ENCODE assay signal across 10 cellular contexts in genomic region chr10:112202561-112203241, GRCh38. TPM values are rescaled to one million over a fixed set of nuclear protein-coding genes. Genes with fewer than 3 reads are reported as not detected.
A peak's percentile ranks its signal among the peaks of the same experiment; 100 is the strongest.
DNase-seq lines count a peak whose midpoint lies in the region; ATAC-seq and TF ChIP-seq lines count a peak whose summit lies in the region.
"Had no signal": no experiment of that assay in that cellular context is flagged by ENCODE, and none has a peak within 500 bp of the region (broad histone marks: within the 10 kb centered on the region; RNA-seq: fewer than 3 reads in every experiment).

No MANE protein-coding gene starts in this region.

- no peak overlapping the region for H3K4me3 ChIP-seq in AG04450 (ENCODE audit: low read depth, low read length)
- no peak overlapping the region for H3K4me3 ChIP-seq in adrenal gland

- no TSS peak for BruUV-seq in Calu3 (replicated peaks; lab: Mats Ljungman, UMichigan)

- WGBS in adrenal gland, 4 donors = 68 to 74% (median 73%) methylated on average over 6 of the region's 6 CpGs

- H3K9me3 Mint-ChIP-seq in Calu3 (ENCODE audit: low read depth, unreplicated experiment) = no peaks in the 10 kb centered on the region
- H3K9me3 Mint-ChIP-seq: activated CD4-positive, alpha-beta T cell treated with anti-CD3 and anti-CD28 coated beads, Interleukin-2, amount 10 ng/mL, durations not matched to agents 24 days and 14 days had no signal

- peaks cover 16 to 22% of the 10 kb centered on the region in 2 donors for H3K4me1 ChIP-seq in adrenal gland (replicated peaks in 1 of 2)

- H3K9me3 ChIP-seq in AG04450 (ENCODE audit: control insufficient read depth, insufficient read depth, low read length) (no peaks in the 10 kb centered on the region), adrenal gland (replicated peaks in 1 of 3) (no peaks in the 10 kb centered on the region)

- no peaks in the 10 kb centered on the region for H3K36me3 ChIP-seq in adrenal gland (replicated peaks in 1 of 2)

- H3K27me3 Mint-ChIP-seq in Calu3 (ENCODE audit: unreplicated experiment) = peaks cover 25% of the 10 kb centered on the region

- no peak overlapping the region for H3K4me3 Mint-ChIP-seq in Calu3 (ENCODE audit: low read depth, unreplicated experiment)
- H3K4me3 Mint-ChIP-seq: activated CD4-positive, alpha-beta T cell treated with anti-CD3 and anti-CD28 coated beads, Interleukin-2, amount 10 ng/mL, durations not matched to agents 24 days and 14 days had no signal

- TF ChIP-seq POLR2A in adrenal gland (IDR thresholded peaks at IDR 0.05) = no peak

- H3K27ac Mint-ChIP-seq in Calu3 (ENCODE audit: unreplicated experiment) = no peak overlapping the region
- H3K27ac Mint-ChIP-seq: activated CD4-positive, alpha-beta T cell treated with anti-CD3 and anti-CD28 coated beads, Interleukin-2, amount 10 ng/mL, durations not matched to agents 24 days and 14 days had no signal

- ATAC-seq in GM19351 (IDR thresholded peaks at IDR 0.05; ENCODE audit: unreplicated experiment) = peak; percentile 80
- peak; percentile 87 for ATAC-seq in HG03039 (IDR thresholded peaks at IDR 0.05; ENCODE audit: unreplicated experiment)

- H3K27me3 ChIP-seq in AG04450 (ENCODE audit: control insufficient read depth, insufficient read depth, low read length) (peaks cover 2% of the 10 kb centered on the region), adrenal gland (no peaks in the 10 kb centered on the region)

- DNase-seq in AG04450 (ENCODE audit: low read depth, low spot score) (peak; percentile 4), adrenal gland (peak in 2 of 7 donors; percentile 40 to 61), HT-29 (ENCODE audit: low spot score) (no peak), putamen (ENCODE audit: low spot score) (no peak), Calu3 (no peak), NCI-H446 (lab: John Stamatoyannopoulos, UW) (no peak)
- DNase-seq: activated CD4-positive, alpha-beta T cell treated with anti-CD3 and anti-CD28 coated beads, Interleukin-2, amount 10 ng/mL, durations not matched to agents 24 days and 14 days; NCI-H1105 had no signal

- TF ChIP-seq CTCF in AG04450 (IDR thresholded peaks at IDR 0.05; ENCODE audit: low read depth, low read length) (no peak), adrenal gland (IDR thresholded peaks at IDR 0.05) (no peak), Calu3 (IDR thresholded peaks at IDR 0.05; ENCODE audit: unreplicated experiment) (no peak)

- H3K4me1 Mint-ChIP-seq in Calu3 (ENCODE audit: low read depth, unreplicated experiment) = no peaks in the 10 kb centered on the region

- POLR2A ChIA-PET in AG04450 (lab: Yijun Ruan, JAX) = no interaction called here

- CTCF ChIA-PET in AG04450 (lab: Charles Lee) (no interaction called here), Calu3 (lab: Charles Lee) (no interaction called here)

- intact Hi-C loops in adrenal gland (cut with DNase I) (no loop called here), Calu3 (cut with micrococcal nuclease; ENCODE audit: unreplicated experiment) (no loop called here)

- H3K36me3 Mint-ChIP-seq in Calu3 (ENCODE audit: insufficient read depth, unreplicated experiment) = no peaks in the 10 kb centered on the region

- H3K27ac ChIP-seq in AG04450 (ENCODE audit: low read depth, low read length) (no peak overlapping the region), adrenal gland (peak overlapping the region in 4 of 5 donors; percentile 43 to 83 (median 74))

RNA-seq across cellular contexts. Expression of gene GPAM, which starts 19.1 kb away (rescaled TPM):
- polyA plus RNA-seq in AG04450 (2011; rRNA removed) (7.2 and 10.6 TPM in 2 replicates), adrenal gland (10 to 100 TPM; 15.9 to 97.6 (median 34.2) TPM)
- polyA minus RNA-seq in AG04450 (2011; rRNA and poly(A)+ RNA removed) = 9.0 and 11.4 TPM in 2 replicates
- total RNA-seq in adrenal gland (100 to 1,000 TPM in 5 of 8 donors, 10 to 100 TPM in 3; 65.3 to 297 (median 112) TPM), Calu3 (2022) (6.5 and 7.5 TPM in 2 replicates)
- total RNA-seq in HT-29 (2014; rRNA removed; shearing (Covaris generic)) = 2.3 and 3.4 TPM in 2 replicates
